8 cellular contexts compared by ENCODE assay signal in the genomic region with DNA sequence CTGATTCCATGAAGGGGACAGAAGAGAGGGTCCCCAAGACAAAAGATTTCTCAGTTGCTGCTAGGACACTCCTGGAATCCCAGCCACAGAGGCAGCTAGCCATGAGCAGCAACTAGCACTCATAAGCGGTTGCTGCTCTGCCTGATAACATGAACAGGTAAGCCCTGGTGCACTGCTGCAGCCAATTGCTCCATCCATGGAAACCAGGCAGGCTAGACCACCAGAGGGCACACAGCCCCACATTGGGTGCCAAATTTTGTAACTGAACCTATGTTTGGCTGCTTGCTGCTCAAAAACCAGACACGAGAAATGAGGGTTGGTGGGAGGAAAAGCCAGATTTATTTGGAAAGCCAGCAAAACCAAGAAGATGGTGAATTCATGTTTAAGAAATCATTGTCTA. TPM values are rescaled to one million over a fixed set of nuclear protein-coding genes. Genes with fewer than 3 reads are reported as not detected.
DNase-seq lines count a peak whose midpoint lies in the region; ATAC-seq and TF ChIP-seq lines count a peak whose summit lies in the region.

No MANE protein-coding gene starts in this region.

- TF ChIP-seq POLR2A in vagina (IDR thresholded peaks at IDR 0.05) = no peak

- H3K27me3 Mint-ChIP-seq in activated T-cell treated with anti-CD3 and anti-CD28 coated beads, Interleukin-2, amount 50 U/mL, for 24 hours = peaks cover 22% of the 10 kb centered on the region
- peaks cover 3 to 14% (median 9%) of the 10 kb centered on the region in 5 donors for H3K27me3 Mint-ChIP-seq in naive thymus-derived CD8-positive, alpha-beta T cell

- no peak overlapping the region for H3K27ac Mint-ChIP-seq in activated T-cell treated with anti-CD3 and anti-CD28 coated beads, Interleukin-2, amount 50 U/mL, for 24 hours
- peak overlapping the region in 1 of 10 donors; percentile 17 for H3K27ac Mint-ChIP-seq in naive thymus-derived CD8-positive, alpha-beta T cell

- H3K27ac ChIP-seq in vagina = no peak overlapping the region

- H3K4me1 ChIP-seq in vagina = no peaks in the 10 kb centered on the region

- no peaks in the 10 kb centered on the region for H3K27me3 ChIP-seq in vagina

- no peaks in the 10 kb centered on the region for H3K36me3 ChIP-seq in vagina

- intact Hi-C loops in vagina (cut with DNase I) = no loop called here

- H3K4me1 Mint-ChIP-seq in activated T-cell treated with anti-CD3 and anti-CD28 coated beads, Interleukin-2, amount 50 U/mL, for 24 hours (ENCODE audit: low read depth) = no peaks in the 10 kb centered on the region
- H3K4me1 Mint-ChIP-seq in naive thymus-derived CD8-positive, alpha-beta T cell = no peaks in the 10 kb centered on the region

- no peak for TF ChIP-seq CTCF in vagina (IDR thresholded peaks at IDR 0.05)

- peak; percentile 14 for DNase-seq in G401 (ENCODE audit: low spot score)
- peak; percentile 35 for DNase-seq in M059J (ENCODE audit: low read depth)
- peak; percentile 40 for DNase-seq in activated T-cell treated with anti-CD3 and anti-CD28 coated beads, Interleukin-2, amount 50 U/mL, for 24 hours
- DNase-seq in naive thymus-derived CD8-positive, alpha-beta T cell = peak in 9 of 10 donors; percentile 4 to 68 (median 15)
- no peak for DNase-seq in vagina (ENCODE audit: extremely low spot score in 2 of 2)
- no peak for DNase-seq in AML-193 (lab: John Stamatoyannopoulos, UW)

- H3K4me3 ChIP-seq in vagina = no peak overlapping the region

- H3K36me3 Mint-ChIP-seq in activated T-cell treated with anti-CD3 and anti-CD28 coated beads, Interleukin-2, amount 50 U/mL, for 24 hours (ENCODE audit: low read depth) = no peaks in the 10 kb centered on the region
- H3K36me3 Mint-ChIP-seq in naive thymus-derived CD8-positive, alpha-beta T cell = no peaks in the 10 kb centered on the region

- POLR2A ChIA-PET in naive thymus-derived CD8-positive, alpha-beta T cell (lab: Charles Lee) = no interaction called here

- H3K4me3 Mint-ChIP-seq in activated T-cell treated with anti-CD3 and anti-CD28 coated beads, Interleukin-2, amount 50 U/mL, for 24 hours = no peak overlapping the region
- no peak overlapping the region for H3K4me3 Mint-ChIP-seq in naive thymus-derived CD8-positive, alpha-beta T cell

- no peaks in the 10 kb centered on the region for H3K9me3 Mint-ChIP-seq in activated T-cell treated with anti-CD3 and anti-CD28 coated beads, Interleukin-2, amount 50 U/mL, for 24 hours
- H3K9me3 Mint-ChIP-seq in naive thymus-derived CD8-positive, alpha-beta T cell = peaks cover 0 to 11% (median 6%) of the 10 kb centered on the region in 9 donors

- ATAC-seq in naive thymus-derived CD8-positive, alpha-beta T cell = peak in 1 of 2 donors; percentile 48
- ATAC-seq in HG02970 (IDR thresholded peaks at IDR 0.05; ENCODE audit: low FRiP score, unreplicated experiment) = no peak
- no peak for ATAC-seq in HG03378 (IDR thresholded peaks at IDR 0.05; ENCODE audit: unreplicated experiment)

- in situ Hi-C loops in G401 (cut with HindIII; ENCODE audit: low sequenced_read_pairs) = no loop called here

- H3K9me3 ChIP-seq in vagina = no peaks in the 10 kb centered on the region

RNA-seq across cellular contexts. Expression of gene QSER1, which starts 21.9 kb away (rescaled TPM):
- 10.6 and 16.6 TPM in 2 replicates for total RNA-seq in G401 (2014; rRNA removed; shearing (Covaris generic))
- 17.7 and 30.1 TPM in 2 replicates for total RNA-seq in M059J (2014; rRNA removed; shearing (Covaris generic))
- total RNA-seq in naive thymus-derived CD8-positive, alpha-beta T cell = 10 to 100 TPM; 10.9 to 11.4 TPM
- under 1 TPM; 0.55 to 0.93 (median 0.64) TPM for polyA plus RNA-seq in naive thymus-derived CD8-positive, alpha-beta T cell
- 39.0 TPM for total RNA-seq in vagina

RNA-seq across cellular contexts. Expression of gene PRRG4, which starts 40.9 kb away (rescaled TPM):
- under 0.01 and 0.51 TPM in 2 replicates for total RNA-seq in G401 (2014; rRNA removed; shearing (Covaris generic))
- total RNA-seq in M059J (2014; rRNA removed; shearing (Covaris generic)) = 4.4 and 4.7 TPM in 2 replicates
- not detected for total RNA-seq in naive thymus-derived CD8-positive, alpha-beta T cell
- not detected for polyA plus RNA-seq in naive thymus-derived CD8-positive, alpha-beta T cell
- total RNA-seq in vagina = 21.1 TPM

Comparison
In these comparisons a context has a peak if more than half of its experiments do, and no peak if none do; other contexts are left out.
1. DNase-seq: peak in G401 (single experiment), M059J (single experiment), activated T-cell treated with anti-CD3 and anti-CD28 coated beads, Interleukin-2, amount 50 U/mL, for 24 hours (single experiment) and naive thymus-derived CD8-positive, alpha-beta T cell (9 of 10); none in vagina (0 of 2) and AML-193 (0 of 2).